In genomic region chr3:100150583-100150982, GRCh38 we compare ENCODE assay signal across 17 cellular contexts. TPM values are rescaled to one million over a fixed set of nuclear protein-coding genes. Genes with fewer than 3 reads are reported as not detected.
DNase-seq lines count a peak whose midpoint lies in the region; ATAC-seq and TF ChIP-seq lines count a peak whose summit lies in the region.
"Had no signal": no experiment of that assay in that cellular context is flagged by ENCODE, and none has a peak within 500 bp of the region (broad histone marks: within the 10 kb centered on the region; RNA-seq: fewer than 3 reads in every experiment).

No MANE protein-coding gene starts in this region.

- intact Hi-C loops in adrenal gland (cut with DNase I) = loop anchor here in 1 of 2 donors (10.0 kb wide), 1 partner anchor 76 kb away; no protein-coding TSS in a partner anchor
- intact Hi-C loops in sigmoid colon (cut with DNase I) = no loop called here

- peaks cover 0 to 6% (median 3%) of the 10 kb centered on the region in 3 donors for H3K9me3 ChIP-seq in adrenal gland (replicated peaks in 1 of 3)
- peaks cover 0 to 6% (median 0%) of the 10 kb centered on the region in 3 donors for H3K9me3 ChIP-seq in gastroesophageal sphincter
- peaks cover 0 to 2% (median 0%) of the 10 kb centered on the region in 4 donors for H3K9me3 ChIP-seq in sigmoid colon

- H3K4me3 ChIP-seq in adrenal gland = no peak overlapping the region
- H3K4me3 ChIP-seq in gastroesophageal sphincter = no peak overlapping the region
- no peak overlapping the region for H3K4me3 ChIP-seq in sigmoid colon
- H3K4me3 ChIP-seq: smooth muscle cell had no signal

- H3K27me3 ChIP-seq in adrenal gland (no peaks in the 10 kb centered on the region), gastroesophageal sphincter (no peaks in the 10 kb centered on the region), sigmoid colon (no peaks in the 10 kb centered on the region)

- TF ChIP-seq POLR2A in adrenal gland (IDR thresholded peaks at IDR 0.05) = no peak
- no peak for TF ChIP-seq POLR2A in gastroesophageal sphincter (IDR thresholded peaks at IDR 0.05)
- no peak for TF ChIP-seq POLR2A in sigmoid colon (IDR thresholded peaks at IDR 0.05)

- ATAC-seq in gastroesophageal sphincter (peak; percentile 78), GM18520 (IDR thresholded peaks at IDR 0.05; ENCODE audit: unreplicated experiment) (no peak)
- ATAC-seq: activated T-cell treated with anti-CD3 and anti-CD28 coated beads, Interleukin-2, amount 50 U/mL, for 72 hours had no signal

- peak; percentile 13 for DNase-seq in AG08396 (ENCODE audit: low spot score)
- DNase-seq in adrenal gland = peak in 1 of 7 donors; percentile 8
- DNase-seq in sigmoid colon = no peak
- no peak for DNase-seq in central memory CD4-positive, alpha-beta T cell
- DNase-seq in retina = no peak
- no peak for DNase-seq in NCI-H1436 (lab: John Stamatoyannopoulos, UW)
- DNase-seq: activated CD4-positive, alpha-beta T cell treated with anti-CD3 and anti-CD28 coated beads, Interleukin-2, amount 50 U/mL, for 1 hour; activated T-cell treated with anti-CD3 and anti-CD28 coated beads, Interleukin-2, amount 50 U/mL, for 72 hours; DMS153; effector memory CD4-positive, alpha-beta T cell; glutamatergic neuron; naive B cell; NCI-H2171; substantia nigra had no signal

- H3K4me1 ChIP-seq in adrenal gland (replicated peaks in 1 of 2) (peaks cover 0 to 21% of the 10 kb centered on the region in 2 donors), gastroesophageal sphincter (peaks cover 0 to 34% (median 5%) of the 10 kb centered on the region in 3 donors), sigmoid colon (peaks cover 0 to 22% (median 15%) of the 10 kb centered on the region in 4 donors)

- H3K36me3 ChIP-seq in adrenal gland (replicated peaks in 1 of 2) = no peaks in the 10 kb centered on the region
- peaks cover 0 to 6% of the 10 kb centered on the region in 2 donors for H3K36me3 ChIP-seq in gastroesophageal sphincter
- H3K36me3 ChIP-seq in sigmoid colon = no peaks in the 10 kb centered on the region

- TF ChIP-seq EP300 in gastroesophageal sphincter (IDR thresholded peaks at IDR 0.05) = no peak
- no peak for TF ChIP-seq EP300 in sigmoid colon (IDR thresholded peaks at IDR 0.05)

- no peak for TF ChIP-seq CTCF in adrenal gland (IDR thresholded peaks at IDR 0.05)
- no peak for TF ChIP-seq CTCF in gastroesophageal sphincter (IDR thresholded peaks at IDR 0.05)
- no peak for TF ChIP-seq CTCF in sigmoid colon (IDR thresholded peaks at IDR 0.05)

- peak overlapping the region; percentile 15 to 70 (median 58) for H3K27ac ChIP-seq in adrenal gland
- H3K27ac ChIP-seq in gastroesophageal sphincter = peak overlapping the region; percentile 68 to 74 (median 72)
- H3K27ac ChIP-seq in sigmoid colon = peak overlapping the region; percentile 41 to 75 (median 68)

RNA-seq across cellular contexts. Expression of gene FILIP1L, which starts 36.3 kb away (rescaled TPM):
- total RNA-seq in adrenal gland (10 to 100 TPM in 7 of 8 donors, 1 to 10 TPM in 1; 6.8 to 33.2 (median 20.5) TPM), gastroesophageal sphincter (100 to 1,000 TPM; 113 to 149 (median 122) TPM), sigmoid colon (10 to 100 TPM; 42.5 to 93.3 (median 67.6) TPM)
- polyA plus RNA-seq in adrenal gland (10 to 100 TPM; 13.0 to 21.5 (median 16.3) TPM), sigmoid colon (10 to 100 TPM in 1 of 3 donors, 1 to 10 TPM in 2; 6.0 to 14.9 (median 6.5) TPM)
